Comparison of ENCODE assay signal across 14 cellular contexts in genomic region chr19:5593245-5593962, GRCh38. TPM values are rescaled to one million over a fixed set of nuclear protein-coding genes. Genes with fewer than 3 reads are reported as not detected.
"Had no signal": no experiment of that assay in that cellular context is flagged by ENCODE, and none has a peak within 500 bp of the region (broad histone marks: within the 10 kb centered on the region; RNA-seq: fewer than 3 reads in every experiment).

No MANE protein-coding gene starts in this region.

- H3K4me3 ChIP-seq: adrenal gland, skin epidermis, transverse colon had no signal

- H3K9ac ChIP-seq: parathyroid adenoma had no signal

- H3K27ac ChIP-seq: adrenal gland, parathyroid adenoma, skin epidermis, transverse colon had no signal

- ATAC-seq: left lobe of liver; stimulated activated naive CD8-positive, alpha-beta T cell treated with anti-CD3 and anti-CD28 coated beads, Interleukin-15, Interleukin-2, amounts not matched to agents 100 U/mL and 50 U/mL, for 24 hours had no signal

- H3K4me1 ChIP-seq: adrenal gland, parathyroid adenoma, transverse colon had no signal

- H3K9me3 ChIP-seq: adrenal gland, transverse colon had no signal

- H2AFZ ChIP-seq: parathyroid adenoma had no signal

- H3K27me3 ChIP-seq: adrenal gland, transverse colon had no signal

- DNase-seq: activated CD4-positive, CD25-positive, alpha-beta regulatory T cell treated with anti-CD3 and anti-CD28 coated beads, Interleukin-2, amount 50 U/mL, for 72 hours; activated naive CD4-positive, alpha-beta T cell treated with anti-CD3 and anti-CD28 coated beads, Interleukin-2, amount 50 U/mL, for 16 hours; adrenal gland; islet precursor cell; midbrain; stimulated activated CD4-positive, alpha-beta T cell treated with anti-CD3 and anti-CD28 coated beads, Interleukin-15, amount 100 ng/mL, for 24 hours; stimulated activated CD4-positive, alpha-beta T cell treated with anti-CD3 and anti-CD28 coated beads, Interleukin-4, amount 100 ng/mL, for 1 hour; stimulated activated naive CD8-positive, alpha-beta T cell treated with anti-CD3 and anti-CD28 coated beads, Interleukin-15, Interleukin-2, amounts not matched to agents 100 U/mL and 50 U/mL, for 24 hours; SW 1271; transverse colon had no signal

RNA-seq across cellular contexts. Expression of gene TINCR, which starts 25.7 kb away (rescaled TPM):
- total RNA-seq: left lobe of liver, renal cortical epithelial cell had no signal
